31 cellular contexts compared by ENCODE assay signal in genomic region chr5:141355641-141356040, GRCh38. TPM values are rescaled to one million over a fixed set of nuclear protein-coding genes. Genes with fewer than 3 reads are reported as not detected.
DNase-seq lines count a peak whose midpoint lies in the region; ATAC-seq, FAIRE-seq and TF ChIP-seq lines count a peak whose summit lies in the region.
"Had no signal": no experiment of that assay in that cellular context is flagged by ENCODE, and none has a peak within 500 bp of the region (broad histone marks: within the 10 kb centered on the region; RNA-seq: fewer than 3 reads in every experiment).

No MANE protein-coding gene starts in this region.

- H3K9me3 Mint-ChIP-seq in endothelial cell (ENCODE audit: unreplicated experiment), result peaks cover 27% of the 10 kb centered on the region

- no peak for ATAC-seq in HepG2
- ATAC-seq in HG03039 (IDR thresholded peaks at IDR 0.05; ENCODE audit: unreplicated experiment), result no peak
- ATAC-seq: activated CD4-positive, CD25-positive, alpha-beta regulatory T cell treated with anti-CD3 and anti-CD28 coated beads, Interleukin-2, amount 50 U/mL, for 24 hours; activated naive CD8-positive, alpha-beta T cell treated with anti-CD3 and anti-CD28 coated beads, Interleukin-2, amount 50 U/mL, for 24 hours; HCT116; T-cell had no signal

- no peak for TF ChIP-seq EP300 in HepG2 (IDR thresholded peaks at IDR 0.05; ENCODE audit: low read depth in 2 of 2, low read length in 2 of 2)
- TF ChIP-seq EP300 in HepG2 (CRISPR knock-in tag; IDR thresholded peaks at IDR 0.05; ENCODE audit: borderline replicate concordance), result no peak

- H4K20me1 ChIP-seq in HepG2 (ENCODE audit: insufficient read depth, low read length), result no peaks in the 10 kb centered on the region

- H3K4me3 Mint-ChIP-seq in endothelial cell (ENCODE audit: unreplicated experiment), result peak overlapping the region; percentile 51
- H3K4me3 Mint-ChIP-seq: activated naive CD8-positive, alpha-beta T cell treated with anti-CD3 and anti-CD28 coated beads, Interleukin-2, amount 50 U/mL, for 24 hours had no signal

- TF ChIP-seq POLR2A in HepG2 (IDR thresholded peaks at IDR 0.05; ENCODE audit: insufficient read depth in 1 of 2, low read depth in 2 of 2, low read length in 2 of 2), result no peak

- H3K27ac Mint-ChIP-seq in endothelial cell (ENCODE audit: unreplicated experiment), result no peak overlapping the region
- H3K27ac Mint-ChIP-seq: activated naive CD8-positive, alpha-beta T cell treated with anti-CD3 and anti-CD28 coated beads, Interleukin-2, amount 50 U/mL, for 24 hours; T-cell had no signal

- H3K36me3 Mint-ChIP-seq in endothelial cell (ENCODE audit: low read depth, unreplicated experiment), result peaks cover 47% of the 10 kb centered on the region

- TF ChIP-seq RAD21 in liver (IDR thresholded peaks at IDR 0.05) (no peak), HepG2 (CRISPR knock-in tag; IDR thresholded peaks at IDR 0.05) (no peak)

- BruUV-seq in HepG2 (replicated peaks; lab: Mats Ljungman, UMichigan), result no TSS peak

- DNase-seq in HepG2 (ENCODE audit: low spot score) (no peak), endothelial cell (ENCODE audit: low spot score) (no peak), KBM-7 (no peak), GF-D8 (lab: John Stamatoyannopoulos, UW) (no peak)
- DNase-seq in effector memory CD4-positive, alpha-beta T cell, result no peak
- DNase-seq: activated gamma-delta T cell; activated naive CD8-positive, alpha-beta T cell treated with anti-CD3 and anti-CD28 coated beads, Interleukin-2, amount 50 U/mL, for 24 hours; activated T-cell treated with anti-CD3 and anti-CD28 coated beads for 4 hours; brain microvascular endothelial cell; C1 segment of cervical spinal cord; Caco-2; DMS79; GDM1; head of caudate nucleus; kidney glomerular epithelial cell; mesenchymal stem cell; NCI-H1694; NCI-H446 treated with DMSO at 0.1 percent for 48 hours; NCI-H82; small intestine; stimulated activated CD4-positive, alpha-beta T cell treated with anti-CD3 and anti-CD28 coated beads, Interleukin-1b, Interleukin-23, amount 100 ng/mL, for 48 hours; stomach; T-cell; trophoblast cell had no signal

- no peak overlapping the region for H2AFZ ChIP-seq in HepG2 (ENCODE audit: low read length)
- H2AFZ ChIP-seq in parathyroid adenoma, result no peak overlapping the region

- H3K9me3 ChIP-seq in liver (ENCODE audit: control insufficient read depth in 4 of 4, low read length in 3 of 4) (peaks cover 32 to 69% (median 47%) of the 10 kb centered on the region in 4 donors), HepG2 (ENCODE audit: low read length) (peaks cover 24% of the 10 kb centered on the region), parathyroid adenoma (ENCODE audit: control insufficient read depth, low read length) (peaks cover 5% of the 10 kb centered on the region)
- no peaks in the 10 kb centered on the region for H3K9me3 ChIP-seq in effector memory CD4-positive, alpha-beta T cell (ENCODE audit: control insufficient read depth, low read length)
- H3K9me3 ChIP-seq: Caco-2 had no signal

- H3K4me2 ChIP-seq in HepG2 (ENCODE audit: low read depth, low read length) (no peak overlapping the region), parathyroid adenoma (ENCODE audit: low read length) (no peak overlapping the region)

- peaks cover 0 to 2% (median 0%) of the 10 kb centered on the region in 4 donors for H3K27me3 ChIP-seq in liver (ENCODE audit: control insufficient read depth in 4 of 4, insufficient read depth in 4 of 4, low read length in 3 of 4)
- no peaks in the 10 kb centered on the region for H3K27me3 ChIP-seq in HepG2 (ENCODE audit: control insufficient read depth in 1 of 2, insufficient read depth in 2 of 2, low read length in 2 of 2)
- no peaks in the 10 kb centered on the region for H3K27me3 ChIP-seq in parathyroid adenoma (ENCODE audit: control insufficient read depth, insufficient read depth, low read length)
- H3K27me3 ChIP-seq in effector memory CD4-positive, alpha-beta T cell (replicated peaks; ENCODE audit: control insufficient read depth, insufficient read depth, low read length, poor library complexity, severe bottlenecking), result peaks cover 5% of the 10 kb centered on the region
- H3K27me3 ChIP-seq: brain microvascular endothelial cell had no signal

- H3K27ac ChIP-seq in liver (ENCODE audit: low read depth in 1 of 2, low read length in 2 of 2) (no peak overlapping the region), HepG2 (ENCODE audit: extremely low read length, insufficient read depth, low read length) (no peak overlapping the region), parathyroid adenoma (no peak overlapping the region)
- H3K27ac ChIP-seq in effector memory CD4-positive, alpha-beta T cell (ENCODE audit: insufficient read depth, low read length, poor library complexity, severe bottlenecking), result no peak overlapping the region
- H3K27ac ChIP-seq: brain microvascular endothelial cell, neutrophil, stomach had no signal

- no peak for FAIRE-seq in HepG2 (lab: Jason Lieb, UNC)
- FAIRE-seq: small intestine had no signal

- H3K4me1 ChIP-seq in liver (ENCODE audit: control insufficient read depth in 4 of 4, insufficient read depth in 4 of 4, low read length in 3 of 4) (no peaks in the 10 kb centered on the region), HepG2 (ENCODE audit: insufficient read depth, low read length) (no peaks in the 10 kb centered on the region; the same call in 1 of the 2 replicates), parathyroid adenoma (no peaks in the 10 kb centered on the region)
- H3K4me1 ChIP-seq in effector memory CD4-positive, alpha-beta T cell (ENCODE audit: control insufficient read depth, insufficient read depth, low read length, poor library complexity, severe bottlenecking), result no peaks in the 10 kb centered on the region
- H3K4me1 ChIP-seq: Caco-2, stomach had no signal

- H3K27me3 Mint-ChIP-seq in endothelial cell (ENCODE audit: unreplicated experiment), result peaks cover 5% of the 10 kb centered on the region

- H3K79me2 ChIP-seq in HepG2 (ENCODE audit: insufficient read depth, low read length) (no peaks in the 10 kb centered on the region), parathyroid adenoma (no peaks in the 10 kb centered on the region)

- POLR2A ChIA-PET in HepG2 (lab: Yijun Ruan, JAX), result no interaction called here

- H3K9ac ChIP-seq in liver (ENCODE audit: low read depth in 1 of 2, low read length in 2 of 2) (no peak overlapping the region), HepG2 (ENCODE audit: insufficient read depth, low read depth, low read length) (no peak overlapping the region), parathyroid adenoma (no peak overlapping the region)

- peak overlapping the region in 2 of 3 donors; percentile 29 to 45 for H3K4me3 ChIP-seq in liver (ENCODE audit: low read depth in 1 of 3, low read length in 3 of 3)
- H3K4me3 ChIP-seq in HepG2 (replicated peaks in 1 of 3; ENCODE audit: insufficient read depth in 1 of 3, low read depth in 2 of 3, low read length in 3 of 3), result no peak overlapping the region
- H3K4me3 ChIP-seq in parathyroid adenoma (ENCODE audit: low read depth, low read length), result peak overlapping the region; percentile 32
- no peak overlapping the region for H3K4me3 ChIP-seq in effector memory CD4-positive, alpha-beta T cell (ENCODE audit: insufficient read depth, low read depth, low read length, poor library complexity, severe bottlenecking)

- intact Hi-C loops in HepG2 (cut with micrococcal nuclease; ENCODE audit: unreplicated experiment), result loop anchor here (10.0 kb wide), 1 partner anchor 169 kb away; no protein-coding TSS in a partner anchor

- CTCF ChIA-PET in HepG2 (lab: Yijun Ruan, JAX; ENCODE audit: low intra/inter-chr PET ratio, low total read pairs), result no interaction called here

- in situ Hi-C loops in HepG2 (cut with HindIII; ENCODE audit: extremely low pct_ligation_motif_present, low pct_unique_long_range_greater_than_20kb) (loop anchor here (10.0 kb wide), 1 partner anchor 169 kb away; no protein-coding TSS in a partner anchor), KBM-7 (cut with MboI; ENCODE audit: low pct_unique_long_range_greater_than_20kb, low sequenced_read_pairs) (loop anchor here (25.0 kb wide), 1 partner anchor 207 kb away; no protein-coding TSS in a partner anchor)

- TF ChIP-seq CTCF in liver (IDR thresholded peaks at IDR 0.05; ENCODE audit: low read depth, low read length, missing input control) (no peak), HepG2 (CRISPR knock-in tag; IDR thresholded peaks at IDR 0.05) (no peak), endothelial cell (IDR thresholded peaks at IDR 0.05; ENCODE audit: unreplicated experiment) (no peak), parathyroid adenoma (IDR thresholded peaks at IDR 0.05) (no peak)

- 38% methylated on average over 24 of the region's 24 CpGs for WGBS in liver
- 85% methylated on average over 24 of the region's 24 CpGs for whole genome bisulfite sequencing in HepG2 (ENCODE audit: low lambda C conversion rate)

- peaks cover 13% of the 10 kb centered on the region for H3K4me1 Mint-ChIP-seq in endothelial cell (ENCODE audit: unreplicated experiment)

- H3K36me3 ChIP-seq in liver (ENCODE audit: control insufficient read depth in 4 of 4, insufficient read depth in 3 of 4, low read depth in 1 of 4, low read length in 3 of 4), result peaks cover 0 to 3% (median 0%) of the 10 kb centered on the region in 4 donors
- no peaks in the 10 kb centered on the region for H3K36me3 ChIP-seq in HepG2 (replicated peaks in 1 of 2; ENCODE audit: control insufficient read depth in 1 of 2, insufficient read depth in 2 of 2, low read length in 2 of 2)
- H3K36me3 ChIP-seq in parathyroid adenoma (ENCODE audit: control insufficient read depth, insufficient read depth, low read length), result peaks cover 5% of the 10 kb centered on the region
- H3K36me3 ChIP-seq in effector memory CD4-positive, alpha-beta T cell (ENCODE audit: control insufficient read depth, insufficient read depth, low read length), result no peaks in the 10 kb centered on the region
- H3K36me3 ChIP-seq: brain microvascular endothelial cell, neutrophil had no signal

RNA-seq across cellular contexts. Expression of gene PCDHGA4, which starts 0.8 kb away (rescaled TPM):
- total RNA-seq in liver (under 1 TPM; 0.23 to 0.92 TPM), HepG2 (2016; rRNA removed; fragmentation: Illumina TruSeq; extraction: Trizol) (0.15 and 0.58 TPM in 2 replicates), endothelial cell (ENCODE audit: unreplicated experiment) (2.0 TPM)
- polyA plus RNA-seq in liver (under 1 TPM; 0.15 to 0.21 TPM), HepG2 (2011; rRNA removed) (0.39 and 0.49 TPM in 2 replicates)
- not detected in 2 replicates for total RNA-seq in HepG2 (2016; cell fraction: cytosol; rRNA removed; fragmentation: Illumina TruSeq; extraction: Trizol; ENCODE audit: low read depth)
- total RNA-seq in HepG2 (2016; cell fraction: insoluble cytoplasmic fraction; rRNA removed; fragmentation: Illumina TruSeq; extraction: Trizol), result 0.15 and 0.39 TPM in 2 replicates
- total RNA-seq in HepG2 (2016; cell fraction: membrane; rRNA removed; fragmentation: Illumina TruSeq; extraction: Trizol), result 0.06 and 0.07 TPM in 2 replicates
- 1.9 and 2.1 TPM in 2 replicates for total RNA-seq in HepG2 (2016; cell fraction: nucleus; rRNA removed; fragmentation: Illumina TruSeq; extraction: Trizol)
- 0.17 and 0.18 TPM in 2 replicates for polyA plus RNA-seq in HepG2 (2011; cell fraction: cytosol; rRNA removed)
- 1.5 and 1.9 TPM in 2 replicates for polyA plus RNA-seq in HepG2 (2011; cell fraction: nucleus; rRNA removed)
- polyA plus RNA-seq in HepG2 (2012), result 0.16 and 0.28 TPM in 2 replicates
- polyA plus RNA-seq in HepG2 (2016; cell fraction: cytosol; fragmentation: Illumina TruSeq; extraction: Trizol; ENCODE audit: low read depth), result not detected in 2 replicates
- 0.11 TPM in 1 of 2 replicates, not detected in the other for polyA plus RNA-seq in HepG2 (2016; cell fraction: insoluble cytoplasmic fraction; fragmentation: Illumina TruSeq; extraction: Trizol; ENCODE audit: low read depth)
- polyA plus RNA-seq in HepG2 (2016; cell fraction: membrane; fragmentation: Illumina TruSeq; extraction: Trizol; ENCODE audit: low read depth), result not detected in 2 replicates
- 0.67 and 0.77 TPM in 2 replicates for polyA plus RNA-seq in HepG2 (2016; cell fraction: nucleus; fragmentation: Illumina TruSeq; extraction: Trizol; ENCODE audit: insufficient read depth, low read depth)
- 0.07 and 4.3 TPM in 2 replicates for polyA minus RNA-seq in HepG2 (2011; rRNA and poly(A)+ RNA removed; ENCODE audit: low replicate concordance)
- 0.44 and 0.79 TPM in 2 replicates for polyA minus RNA-seq in HepG2 (2011; cell fraction: cytosol; rRNA and poly(A)+ RNA removed)
- polyA minus RNA-seq in HepG2 (2011; cell fraction: nucleus; rRNA and poly(A)+ RNA removed), result 8.5 and 10.9 TPM in 2 replicates

RNA-seq across cellular contexts. Expression of gene PCDHGB2, which starts 4.2 kb away (rescaled TPM):
- total RNA-seq in liver (1 to 10 TPM in 1 of 2 donors, under 1 TPM in 1; 0.47 to 1.0 TPM), HepG2 (2016; rRNA removed; fragmentation: Illumina TruSeq; extraction: Trizol) (0.64 and 0.77 TPM in 2 replicates), endothelial cell (ENCODE audit: unreplicated experiment) (11.1 TPM)
- polyA plus RNA-seq in liver (under 1 TPM in 1 of 2 donors, not detected in 1; 0.28 TPM), HepG2 (2011; rRNA removed) (0.80 and 0.82 TPM in 2 replicates)
- total RNA-seq in HepG2 (2016; cell fraction: cytosol; rRNA removed; fragmentation: Illumina TruSeq; extraction: Trizol; ENCODE audit: low read depth), result 0.09 TPM in 1 of 2 replicates, not detected in the other
- total RNA-seq in HepG2 (2016; cell fraction: insoluble cytoplasmic fraction; rRNA removed; fragmentation: Illumina TruSeq; extraction: Trizol), result 0.33 and 0.63 TPM in 2 replicates
- 0.12 TPM in 1 of 2 replicates, not detected in the other for total RNA-seq in HepG2 (2016; cell fraction: membrane; rRNA removed; fragmentation: Illumina TruSeq; extraction: Trizol)
- total RNA-seq in HepG2 (2016; cell fraction: nucleus; rRNA removed; fragmentation: Illumina TruSeq; extraction: Trizol), result 2.3 and 2.7 TPM in 2 replicates
- 0.46 and 0.62 TPM in 2 replicates for polyA plus RNA-seq in HepG2 (2011; cell fraction: cytosol; rRNA removed)
- 2.3 and 2.5 TPM in 2 replicates for polyA plus RNA-seq in HepG2 (2011; cell fraction: nucleus; rRNA removed)
- polyA plus RNA-seq in HepG2 (2012), result 0.59 and 0.66 TPM in 2 replicates
- not detected in 2 replicates for polyA plus RNA-seq in HepG2 (2016; cell fraction: cytosol; fragmentation: Illumina TruSeq; extraction: Trizol; ENCODE audit: low read depth)
- polyA plus RNA-seq in HepG2 (2016; cell fraction: insoluble cytoplasmic fraction; fragmentation: Illumina TruSeq; extraction: Trizol; ENCODE audit: low read depth), result 0.23 TPM in 2 replicates
- 0.03 TPM in 1 of 2 replicates, not detected in the other for polyA plus RNA-seq in HepG2 (2016; cell fraction: membrane; fragmentation: Illumina TruSeq; extraction: Trizol; ENCODE audit: low read depth)
- polyA plus RNA-seq in HepG2 (2016; cell fraction: nucleus; fragmentation: Illumina TruSeq; extraction: Trizol; ENCODE audit: insufficient read depth, low read depth), result 1.1 and 1.4 TPM in 2 replicates
- polyA minus RNA-seq in HepG2 (2011; rRNA and poly(A)+ RNA removed; ENCODE audit: low replicate concordance), result 0.05 and 6.3 TPM in 2 replicates
- 1.5 TPM in 2 replicates for polyA minus RNA-seq in HepG2 (2011; cell fraction: cytosol; rRNA and poly(A)+ RNA removed)
- polyA minus RNA-seq in HepG2 (2011; cell fraction: nucleus; rRNA and poly(A)+ RNA removed), result 15.2 TPM in 2 replicates

RNA-seq across cellular contexts. Expression of gene PCDHGB1, which starts 5.7 kb away (rescaled TPM):
- total RNA-seq in liver (under 1 TPM; 0.14 to 0.75 TPM), HepG2 (2016; rRNA removed; fragmentation: Illumina TruSeq; extraction: Trizol) (0.95 and 2.6 TPM in 2 replicates), endothelial cell (ENCODE audit: unreplicated experiment) (3.1 TPM)
- polyA plus RNA-seq in liver (under 1 TPM; 0.10 to 0.11 TPM), HepG2 (2011; rRNA removed) (0.95 and 1.0 TPM in 2 replicates)
- total RNA-seq in HepG2 (2016; cell fraction: cytosol; rRNA removed; fragmentation: Illumina TruSeq; extraction: Trizol; ENCODE audit: low read depth), result 0.20 TPM in 1 of 2 replicates, not detected in the other
- total RNA-seq in HepG2 (2016; cell fraction: insoluble cytoplasmic fraction; rRNA removed; fragmentation: Illumina TruSeq; extraction: Trizol), result 0.52 and 2.1 TPM in 2 replicates
- 0.24 and 0.25 TPM in 2 replicates for total RNA-seq in HepG2 (2016; cell fraction: membrane; rRNA removed; fragmentation: Illumina TruSeq; extraction: Trizol)
- total RNA-seq in HepG2 (2016; cell fraction: nucleus; rRNA removed; fragmentation: Illumina TruSeq; extraction: Trizol), result 4.1 and 4.7 TPM in 2 replicates
- 0.38 and 0.39 TPM in 2 replicates for polyA plus RNA-seq in HepG2 (2011; cell fraction: cytosol; rRNA removed)
- polyA plus RNA-seq in HepG2 (2011; cell fraction: nucleus; rRNA removed), result 1.5 and 1.8 TPM in 2 replicates
- polyA plus RNA-seq in HepG2 (2012), result 0.60 and 1.1 TPM in 2 replicates
- 0.05 TPM in 1 of 2 replicates, not detected in the other for polyA plus RNA-seq in HepG2 (2016; cell fraction: cytosol; fragmentation: Illumina TruSeq; extraction: Trizol; ENCODE audit: low read depth)
- 0.51 and 0.62 TPM in 2 replicates for polyA plus RNA-seq in HepG2 (2016; cell fraction: insoluble cytoplasmic fraction; fragmentation: Illumina TruSeq; extraction: Trizol; ENCODE audit: low read depth)
- not detected in 2 replicates for polyA plus RNA-seq in HepG2 (2016; cell fraction: membrane; fragmentation: Illumina TruSeq; extraction: Trizol; ENCODE audit: low read depth)
- polyA plus RNA-seq in HepG2 (2016; cell fraction: nucleus; fragmentation: Illumina TruSeq; extraction: Trizol; ENCODE audit: insufficient read depth, low read depth), result 1.3 and 2.0 TPM in 2 replicates
- polyA minus RNA-seq in HepG2 (2011; rRNA and poly(A)+ RNA removed; ENCODE audit: low replicate concordance), result 0.14 and 3.6 TPM in 2 replicates
- polyA minus RNA-seq in HepG2 (2011; cell fraction: cytosol; rRNA and poly(A)+ RNA removed), result 0.35 and 1.6 TPM in 2 replicates
- 8.9 and 10.6 TPM in 2 replicates for polyA minus RNA-seq in HepG2 (2011; cell fraction: nucleus; rRNA and poly(A)+ RNA removed)

RNA-seq across cellular contexts. Expression of gene PCDHGA5, which starts 8.3 kb away (rescaled TPM):
- total RNA-seq in liver (under 1 TPM; 0.09 to 0.50 TPM), HepG2 (2016; rRNA removed; fragmentation: Illumina TruSeq; extraction: Trizol) (0.11 and 0.27 TPM in 2 replicates), endothelial cell (ENCODE audit: unreplicated experiment) (2.4 TPM)
- polyA plus RNA-seq in liver (under 1 TPM; 0.04 to 0.08 TPM), HepG2 (2011; rRNA removed) (0.32 and 0.40 TPM in 2 replicates)
- total RNA-seq in HepG2 (2016; cell fraction: cytosol; rRNA removed; fragmentation: Illumina TruSeq; extraction: Trizol; ENCODE audit: low read depth), result not detected in 2 replicates
- total RNA-seq in HepG2 (2016; cell fraction: insoluble cytoplasmic fraction; rRNA removed; fragmentation: Illumina TruSeq; extraction: Trizol), result 0.07 and 0.26 TPM in 2 replicates
- 0.03 and 0.06 TPM in 2 replicates for total RNA-seq in HepG2 (2016; cell fraction: membrane; rRNA removed; fragmentation: Illumina TruSeq; extraction: Trizol)
- total RNA-seq in HepG2 (2016; cell fraction: nucleus; rRNA removed; fragmentation: Illumina TruSeq; extraction: Trizol), result 1.0 and 1.3 TPM in 2 replicates
- 0.17 and 0.24 TPM in 2 replicates for polyA plus RNA-seq in HepG2 (2011; cell fraction: cytosol; rRNA removed)
- 1.8 and 2.1 TPM in 2 replicates for polyA plus RNA-seq in HepG2 (2011; cell fraction: nucleus; rRNA removed)
- 0.15 and 0.19 TPM in 2 replicates for polyA plus RNA-seq in HepG2 (2012)
- 0.02 TPM in 1 of 2 replicates, not detected in the other for polyA plus RNA-seq in HepG2 (2016; cell fraction: cytosol; fragmentation: Illumina TruSeq; extraction: Trizol; ENCODE audit: low read depth)
- 0.08 TPM in 1 of 2 replicates, not detected in the other for polyA plus RNA-seq in HepG2 (2016; cell fraction: insoluble cytoplasmic fraction; fragmentation: Illumina TruSeq; extraction: Trizol; ENCODE audit: low read depth)
- polyA plus RNA-seq in HepG2 (2016; cell fraction: membrane; fragmentation: Illumina TruSeq; extraction: Trizol; ENCODE audit: low read depth), result not detected in 2 replicates
- polyA plus RNA-seq in HepG2 (2016; cell fraction: nucleus; fragmentation: Illumina TruSeq; extraction: Trizol; ENCODE audit: insufficient read depth, low read depth), result 0.37 and 0.65 TPM in 2 replicates
- 0.16 and 3.5 TPM in 2 replicates for polyA minus RNA-seq in HepG2 (2011; rRNA and poly(A)+ RNA removed; ENCODE audit: low replicate concordance)
- 0.18 and 0.49 TPM in 2 replicates for polyA minus RNA-seq in HepG2 (2011; cell fraction: cytosol; rRNA and poly(A)+ RNA removed)
- 6.6 and 7.0 TPM in 2 replicates for polyA minus RNA-seq in HepG2 (2011; cell fraction: nucleus; rRNA and poly(A)+ RNA removed)

RNA-seq across cellular contexts. Expression of gene PCDHGA3, which starts 12.0 kb away (rescaled TPM):
- total RNA-seq in liver (under 1 TPM; 0.09 to 0.59 TPM), HepG2 (2016; rRNA removed; fragmentation: Illumina TruSeq; extraction: Trizol) (not detected in 2 replicates), endothelial cell (ENCODE audit: unreplicated experiment) (1.4 TPM)
- polyA plus RNA-seq in liver (under 1 TPM; 0.25 to 0.32 TPM), HepG2 (2011; rRNA removed) (0.03 and 0.05 TPM in 2 replicates)
- total RNA-seq in HepG2 (2016; cell fraction: cytosol; rRNA removed; fragmentation: Illumina TruSeq; extraction: Trizol; ENCODE audit: low read depth), result not detected in 2 replicates
- not detected in 2 replicates for total RNA-seq in HepG2 (2016; cell fraction: insoluble cytoplasmic fraction; rRNA removed; fragmentation: Illumina TruSeq; extraction: Trizol)
- total RNA-seq in HepG2 (2016; cell fraction: membrane; rRNA removed; fragmentation: Illumina TruSeq; extraction: Trizol), result not detected in 2 replicates
- total RNA-seq in HepG2 (2016; cell fraction: nucleus; rRNA removed; fragmentation: Illumina TruSeq; extraction: Trizol), result 0.28 TPM in 1 of 2 replicates, not detected in the other
- 0.01 and 0.03 TPM in 2 replicates for polyA plus RNA-seq in HepG2 (2011; cell fraction: cytosol; rRNA removed)
- polyA plus RNA-seq in HepG2 (2011; cell fraction: nucleus; rRNA removed), result 0.19 and 0.27 TPM in 2 replicates
- polyA plus RNA-seq in HepG2 (2012), result 0.07 TPM in 1 of 2 replicates, not detected in the other
- polyA plus RNA-seq in HepG2 (2016; cell fraction: cytosol; fragmentation: Illumina TruSeq; extraction: Trizol; ENCODE audit: low read depth), result not detected in 2 replicates
- not detected in 2 replicates for polyA plus RNA-seq in HepG2 (2016; cell fraction: insoluble cytoplasmic fraction; fragmentation: Illumina TruSeq; extraction: Trizol; ENCODE audit: low read depth)
- not detected in 2 replicates for polyA plus RNA-seq in HepG2 (2016; cell fraction: membrane; fragmentation: Illumina TruSeq; extraction: Trizol; ENCODE audit: low read depth)
- polyA plus RNA-seq in HepG2 (2016; cell fraction: nucleus; fragmentation: Illumina TruSeq; extraction: Trizol; ENCODE audit: insufficient read depth, low read depth), result not detected in 2 replicates
- 0.08 TPM in 1 of 2 replicates, not detected in the other for polyA minus RNA-seq in HepG2 (2011; rRNA and poly(A)+ RNA removed; ENCODE audit: low replicate concordance)
- not detected in 2 replicates for polyA minus RNA-seq in HepG2 (2011; cell fraction: cytosol; rRNA and poly(A)+ RNA removed)
- polyA minus RNA-seq in HepG2 (2011; cell fraction: nucleus; rRNA and poly(A)+ RNA removed), result 0.26 and 0.37 TPM in 2 replicates
- total RNA-seq: SK-MEL-5 had no signal

Comparison
In these comparisons a context has a peak if more than half of its experiments do, and no peak if none do; other contexts are left out.
1. H3K4me3 ChIP-seq: peak in liver (2 of 3) and parathyroid adenoma (single experiment); none in HepG2 (0 of 3) and effector memory CD4-positive, alpha-beta T cell (single experiment).